ENCODE assay signal across 12 cellular contexts in genomic region chr4:128858875-128859696, GRCh38. TPM values are rescaled to one million over a fixed set of nuclear protein-coding genes. Genes with fewer than 3 reads are reported as not detected.
DNase-seq lines count a peak whose midpoint lies in the region; ATAC-seq and TF ChIP-seq lines count a peak whose summit lies in the region.
"Had no signal": no experiment of that assay in that cellular context is flagged by ENCODE, and none has a peak within 500 bp of the region (broad histone marks: within the 10 kb centered on the region; RNA-seq: fewer than 3 reads in every experiment).

No MANE protein-coding gene starts in this region.

- TF ChIP-seq CTCF in AG04450 (IDR thresholded peaks at IDR 0.05; ENCODE audit: low read depth, low read length) (no peak), brain (conservative IDR thresholded peaks at IDR 0.05) (no peak)

- H3K9me3 Mint-ChIP-seq in brain = no peaks in the 10 kb centered on the region

- H3F3A ChIP-seq in GM23248 (ENCODE audit: insufficient read depth) = peaks cover 51% of the 10 kb centered on the region

- H3K27me3 Mint-ChIP-seq in brain = no peaks in the 10 kb centered on the region

- H3K27me3 ChIP-seq in AG04450 (ENCODE audit: control insufficient read depth, insufficient read depth, low read length) = no peaks in the 10 kb centered on the region
- H3K27me3 ChIP-seq in GM23248 (replicated peaks; ENCODE audit: insufficient read depth) = no peaks in the 10 kb centered on the region
- no peaks in the 10 kb centered on the region for H3K27me3 ChIP-seq in mesenchymal stem cell (ENCODE audit: control insufficient read depth in 1 of 2, insufficient read depth in 1 of 2, low read length in 2 of 2)
- H3K27me3 ChIP-seq: adrenal gland had no signal

- no peak overlapping the region for H2BK15ac ChIP-seq in mesenchymal stem cell (ENCODE audit: low read depth, poor library complexity, severe bottlenecking)

- H3K4ac ChIP-seq in mesenchymal stem cell (ENCODE audit: low read depth in 1 of 2, low read length in 2 of 2) = no peak overlapping the region

- H3K4me1 ChIP-seq in GM23248 (ENCODE audit: insufficient read depth) (peaks cover 28% of the 10 kb centered on the region), mesenchymal stem cell (ENCODE audit: control insufficient read depth, insufficient read depth, low read depth, low read length) (peaks cover 29% of the 10 kb centered on the region)

- POLR2A ChIA-PET in AG04450 (lab: Yijun Ruan, JAX) = interaction anchor here (1.2 to 3.1 kb wide), 2 partner anchors 36 to 47 kb away, joined by 3 to 10 read pairs; no protein-coding TSS in a partner anchor

- no peak overlapping the region for H2BK5ac ChIP-seq in mesenchymal stem cell (ENCODE audit: low read depth, low read length, poor library complexity, severe bottlenecking)

- no peak overlapping the region for H3K4me3 ChIP-seq in AG04450 (ENCODE audit: low read depth, low read length)
- no peak overlapping the region for H3K4me3 ChIP-seq in GM23248
- peak overlapping the region in 1 of 2 experiments; percentile 65 for H3K4me3 ChIP-seq in mesenchymal stem cell (ENCODE audit: insufficient read depth in 1 of 2, low read depth in 1 of 2, low read length in 2 of 2)
- H3K4me3 ChIP-seq: adrenal gland had no signal

- peak overlapping the region; percentile 75 for H4K8ac ChIP-seq in mesenchymal stem cell (ENCODE audit: low read length)

- no peaks in the 10 kb centered on the region for H3K9me2 ChIP-seq in GM23248 (ENCODE audit: insufficient read depth)

- peak overlapping the region; percentile 1 to 78 (median 21) for H3K27ac Mint-ChIP-seq in brain

- H3K23ac ChIP-seq in mesenchymal stem cell (ENCODE audit: low read length in 2 of 2) = peak overlapping the region in 1 of 2 experiments; percentile 20

- H3K4me3 Mint-ChIP-seq in brain = peak overlapping the region in 1 of 5 experiments; percentile 9

- H3K79me2 ChIP-seq in GM23248 (ENCODE audit: insufficient read depth) = peaks cover 40% of the 10 kb centered on the region

- H4K91ac ChIP-seq in mesenchymal stem cell (ENCODE audit: low read length) = peak overlapping the region; percentile 1

- H2AFZ ChIP-seq in GM23248 (no peak overlapping the region), mesenchymal stem cell (ENCODE audit: low read depth, low read length) (no peak overlapping the region)

- no peaks in the 10 kb centered on the region; the same call in 1 of the 2 replicates for H4K20me1 ChIP-seq in GM23248 (ENCODE audit: insufficient read depth)

- 75 to 78% methylated on average over 19 of the region's 19 CpGs for WGBS in GM23248 (ENCODE audit: low coverage in 1 of 2, low lambda C conversion rate in 2 of 2, missing lambda C conversion rate in 2 of 2), 2 experiments
- WGBS in mesenchymal stem cell = 83% methylated on average over 17 of the region's 19 CpGs

- H2BK12ac ChIP-seq in mesenchymal stem cell (ENCODE audit: low read length in 2 of 2) = peak overlapping the region; percentile 14 to 42

- in situ Hi-C loops in GM23248 (cut with MboI) = no loop called here

- H3K4me2 ChIP-seq in GM23248 (ENCODE audit: unreplicated experiment) (no peak overlapping the region), mesenchymal stem cell (ENCODE audit: low read length, poor library complexity, severe bottlenecking) (no peak overlapping the region)

- no peak overlapping the region for H3K9ac ChIP-seq in GM23248
- peak overlapping the region; percentile 19 for H3K9ac ChIP-seq in mesenchymal stem cell (ENCODE audit: low read length)

- H3K79me1 ChIP-seq in mesenchymal stem cell (replicated peaks; ENCODE audit: low read length, poor library complexity, severe bottlenecking) = peaks cover 26% of the 10 kb centered on the region

- CTCF ChIA-PET in AG04450 (lab: Charles Lee) = interaction anchor here (0.7 kb wide), 1 partner anchor 82 kb away, joined by 4 read pairs; no protein-coding TSS in a partner anchor

- peak; percentile 58 for DNase-seq in AG04450 (ENCODE audit: low read depth, low spot score)
- peak; percentile 67 for DNase-seq in GM23248
- peak; percentile 17 for DNase-seq in mesenchymal stem cell
- DNase-seq in DMS 273 (lab: John Stamatoyannopoulos, UW; ENCODE audit: unreplicated experiment) = no peak
- DNase-seq in amygdala (lab: John Stamatoyannopoulos, UW) = no peak
- DNase-seq: COR-L47, H7, NCI-H1105 treated with DMSO at 0.1 percent for 48 hours had no signal

- H3K36me3 Mint-ChIP-seq in brain = peaks cover 80% of the 10 kb centered on the region

- peak overlapping the region in 1 of 2 experiments; percentile 94 for H3K14ac ChIP-seq in mesenchymal stem cell (ENCODE audit: low read length in 2 of 2)

- H2AK5ac ChIP-seq in mesenchymal stem cell (ENCODE audit: low read length, severe bottlenecking) = no peak overlapping the region

- H3K9me3 ChIP-seq in AG04450 (ENCODE audit: control insufficient read depth, insufficient read depth, low read length) = no peaks in the 10 kb centered on the region
- H3K9me3 ChIP-seq in GM23248 (ENCODE audit: low read depth) = no peaks in the 10 kb centered on the region
- no peaks in the 10 kb centered on the region for H3K9me3 ChIP-seq in mesenchymal stem cell (ENCODE audit: control insufficient read depth, low read length)
- H3K9me3 ChIP-seq: adrenal gland had no signal

- H3K36me3 ChIP-seq in GM23248 (ENCODE audit: low read depth) (peaks cover 73% of the 10 kb centered on the region), mesenchymal stem cell (ENCODE audit: control insufficient read depth in 1 of 2, insufficient read depth in 2 of 2, low read depth in 1 of 2, low read length in 2 of 2) (peaks cover 63 to 74% of the 10 kb centered on the region in 2 experiments)

- H3K18ac ChIP-seq in mesenchymal stem cell (ENCODE audit: low read depth in 1 of 2, low read length in 2 of 2) = peak overlapping the region; percentile 40 to 50

- peak overlapping the region; percentile 71 for H3K27ac ChIP-seq in AG04450 (ENCODE audit: low read depth, low read length)
- H3K27ac ChIP-seq in GM23248 = peak overlapping the region; percentile 30; the same call in 1 of the 2 replicates
- H3K27ac ChIP-seq in mesenchymal stem cell (ENCODE audit: low read length, poor library complexity, severe bottlenecking) = no peak overlapping the region

- H2BK120ac ChIP-seq in mesenchymal stem cell (ENCODE audit: low read depth, low read length) = no peak overlapping the region

- no peak for ATAC-seq in GM18868 (IDR thresholded peaks at IDR 0.05; ENCODE audit: unreplicated experiment)
- ATAC-seq in GM21786 (IDR thresholded peaks at IDR 0.05; ENCODE audit: unreplicated experiment) = no peak

- peaks cover 42% of the 10 kb centered on the region for H3K4me1 Mint-ChIP-seq in brain

RNA-seq across cellular contexts. Expression of gene JADE1, which starts 49.6 kb away (rescaled TPM):
- polyA plus RNA-seq in AG04450 (2011; rRNA removed) (20.4 and 23.2 TPM in 2 replicates), GM23248 (2016; fragmentation: Nextera tagmentation; extraction: Ambion mirVana) (32.1 and 32.8 TPM in 2 replicates), brain (ENCODE audit: insufficient read depth, low read depth, low replicate concordance) (13.6 TPM)
- 41.1 and 52.2 TPM in 2 replicates for polyA minus RNA-seq in AG04450 (2011; rRNA and poly(A)+ RNA removed)
- total RNA-seq in GM23248 (2014; rRNA removed; shearing (Covaris generic)) = 35.9 and 37.6 TPM in 2 replicates
- polyA plus RNA-seq in mesenchymal stem cell (2013, experiment 1 of 2) = 10.8 TPM
- polyA plus RNA-seq in mesenchymal stem cell (2013, experiment 2 of 2) = 10.8 TPM

Comparison
In these comparisons a context has a peak if more than half of its experiments do, and no peak if none do; other contexts are left out.
1. DNase-seq: peak in AG04450 (single experiment), GM23248 (single experiment) and mesenchymal stem cell (single experiment); none in DMS 273 (single experiment) and amygdala (0 of 56).